2 cellular contexts compared by ENCODE assay signal in the genomic region with DNA sequence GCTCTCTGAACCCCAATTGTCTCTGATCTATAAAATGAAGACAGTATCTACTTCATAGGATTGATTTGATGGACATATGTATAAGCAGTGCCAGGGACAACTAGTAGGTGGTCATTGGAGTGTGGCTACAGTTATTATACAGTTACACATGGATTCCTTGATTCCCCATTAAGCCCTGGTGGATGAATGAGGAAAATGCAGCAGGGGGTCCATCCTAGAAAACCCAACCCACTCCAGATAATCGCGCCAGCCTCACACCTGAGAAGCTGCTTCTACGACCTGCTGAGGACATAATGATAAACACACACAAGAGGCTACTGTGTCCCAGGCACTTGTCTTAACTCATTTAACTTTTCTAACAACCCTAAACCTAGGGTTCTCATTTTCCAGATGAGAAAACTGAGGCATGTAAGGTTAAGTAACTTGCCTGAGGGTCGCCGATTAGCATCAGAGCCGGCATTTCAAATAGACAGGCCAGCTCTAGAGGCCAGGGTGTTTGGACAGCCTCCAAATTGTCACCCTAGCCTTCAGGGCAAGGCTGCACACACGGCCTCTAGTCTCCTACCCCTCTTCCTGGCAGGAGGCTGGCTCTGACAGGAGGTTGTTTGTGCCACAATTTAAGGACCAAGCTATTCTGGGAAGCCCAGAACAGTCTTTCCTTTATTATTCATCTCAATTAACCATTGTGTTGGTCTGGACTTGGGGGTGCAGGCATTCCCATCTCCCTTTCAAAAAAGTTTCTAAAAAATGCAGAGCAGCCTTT.
TF ChIP-seq lines count a peak whose summit lies in the region.

No MANE protein-coding gene starts in this region.

TF ChIP-seq in SK-N-SH, 30 proteins besides CTCF, POLR2A, EP300 and RAD21 (continued from another document):
- TF ChIP-seq NFIC (IDR thresholded peaks at IDR 0.05; ENCODE audit: borderline replicate concordance) (no peak), RXRA (IDR thresholded peaks at IDR 0.05; ENCODE audit: borderline replicate concordance, low read depth) (no peak), GABPA (IDR thresholded peaks at IDR 0.05; ENCODE audit: low read depth) (no peak)
- TF ChIP-seq, protein P1, sequence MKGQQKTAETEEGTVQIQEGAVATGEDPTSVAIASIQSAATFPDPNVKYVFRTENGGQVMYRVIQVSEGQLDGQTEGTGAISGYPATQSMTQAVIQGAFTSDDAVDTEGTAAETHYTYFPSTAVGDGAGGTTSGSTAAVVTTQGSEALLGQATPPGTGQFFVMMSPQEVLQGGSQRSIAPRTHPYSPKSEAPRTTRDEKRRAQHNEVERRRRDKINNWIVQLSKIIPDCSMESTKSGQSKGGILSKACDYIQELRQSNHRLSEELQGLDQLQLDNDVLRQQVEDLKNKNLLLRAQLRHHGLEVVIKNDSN (IDR thresholded peaks at IDR 0.05; ENCODE audit: borderline replicate concordance, low read depth) = no peak

TF ChIP-seq in SK-N-SH treated with all-trans-retinoic acid at 6 μM for 48 hours, 23 proteins besides CTCF, POLR2A, EP300 and RAD21 (continued from another document):
- no peak for TF ChIP-seq ZNF565 (CRISPR knock-in tag; conservative IDR thresholded peaks at IDR 0.05; ENCODE audit: low read depth)
